1 cellular context compared by ENCODE assay signal in the genomic region with DNA sequence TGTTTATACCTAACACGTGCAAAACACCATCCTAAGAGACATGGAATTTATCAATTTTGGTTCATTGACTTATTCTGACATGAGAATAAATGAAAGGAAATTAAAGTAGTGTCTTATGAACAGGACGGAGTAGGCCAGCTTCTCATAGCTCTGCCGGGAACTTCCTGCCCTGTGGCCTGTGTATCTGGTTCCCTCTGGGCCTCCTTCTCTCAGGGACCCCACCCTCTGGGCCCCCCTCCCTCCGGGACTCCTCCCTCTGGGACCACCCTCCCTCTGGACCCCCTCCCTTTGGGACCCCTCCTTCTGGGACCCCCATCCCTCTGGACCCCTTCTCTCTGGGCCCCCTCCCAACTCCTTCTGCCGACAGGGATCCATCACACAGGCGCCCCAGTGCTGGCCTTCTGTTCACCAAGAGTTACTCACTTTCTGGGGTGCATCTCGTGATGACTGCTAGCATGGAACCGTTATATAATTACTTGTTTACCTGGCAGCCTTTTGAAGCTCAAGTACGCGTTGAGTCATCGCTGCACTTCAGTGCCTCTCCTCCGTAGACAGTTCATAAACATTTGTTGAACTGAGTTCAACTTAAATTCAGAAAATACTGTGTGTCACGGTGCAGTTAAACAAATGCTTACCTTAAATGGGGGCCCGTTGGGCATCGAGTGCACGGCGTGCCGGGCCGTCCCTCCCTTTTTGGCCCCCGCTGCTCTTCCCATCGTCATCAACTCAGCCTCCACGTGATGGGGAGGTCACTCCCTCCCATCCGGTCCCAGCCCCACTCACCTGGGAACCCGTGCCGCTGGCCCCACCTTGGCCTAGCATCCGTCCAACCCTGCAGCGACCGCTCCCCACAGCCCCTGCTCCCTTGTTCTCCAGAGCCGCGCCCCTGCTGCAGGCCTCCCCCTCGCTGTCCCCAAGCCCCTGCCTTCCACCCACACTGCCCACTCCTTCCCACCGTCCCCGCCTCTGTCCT.
TF ChIP-seq lines count a peak whose summit lies in the region.

No MANE protein-coding gene starts in this region.

TF ChIP-seq in HepG2, 621 proteins besides CTCF, POLR2A, EP300 and RAD21 (continued from another document and continues in another):
- TF ChIP-seq, protein P1, sequence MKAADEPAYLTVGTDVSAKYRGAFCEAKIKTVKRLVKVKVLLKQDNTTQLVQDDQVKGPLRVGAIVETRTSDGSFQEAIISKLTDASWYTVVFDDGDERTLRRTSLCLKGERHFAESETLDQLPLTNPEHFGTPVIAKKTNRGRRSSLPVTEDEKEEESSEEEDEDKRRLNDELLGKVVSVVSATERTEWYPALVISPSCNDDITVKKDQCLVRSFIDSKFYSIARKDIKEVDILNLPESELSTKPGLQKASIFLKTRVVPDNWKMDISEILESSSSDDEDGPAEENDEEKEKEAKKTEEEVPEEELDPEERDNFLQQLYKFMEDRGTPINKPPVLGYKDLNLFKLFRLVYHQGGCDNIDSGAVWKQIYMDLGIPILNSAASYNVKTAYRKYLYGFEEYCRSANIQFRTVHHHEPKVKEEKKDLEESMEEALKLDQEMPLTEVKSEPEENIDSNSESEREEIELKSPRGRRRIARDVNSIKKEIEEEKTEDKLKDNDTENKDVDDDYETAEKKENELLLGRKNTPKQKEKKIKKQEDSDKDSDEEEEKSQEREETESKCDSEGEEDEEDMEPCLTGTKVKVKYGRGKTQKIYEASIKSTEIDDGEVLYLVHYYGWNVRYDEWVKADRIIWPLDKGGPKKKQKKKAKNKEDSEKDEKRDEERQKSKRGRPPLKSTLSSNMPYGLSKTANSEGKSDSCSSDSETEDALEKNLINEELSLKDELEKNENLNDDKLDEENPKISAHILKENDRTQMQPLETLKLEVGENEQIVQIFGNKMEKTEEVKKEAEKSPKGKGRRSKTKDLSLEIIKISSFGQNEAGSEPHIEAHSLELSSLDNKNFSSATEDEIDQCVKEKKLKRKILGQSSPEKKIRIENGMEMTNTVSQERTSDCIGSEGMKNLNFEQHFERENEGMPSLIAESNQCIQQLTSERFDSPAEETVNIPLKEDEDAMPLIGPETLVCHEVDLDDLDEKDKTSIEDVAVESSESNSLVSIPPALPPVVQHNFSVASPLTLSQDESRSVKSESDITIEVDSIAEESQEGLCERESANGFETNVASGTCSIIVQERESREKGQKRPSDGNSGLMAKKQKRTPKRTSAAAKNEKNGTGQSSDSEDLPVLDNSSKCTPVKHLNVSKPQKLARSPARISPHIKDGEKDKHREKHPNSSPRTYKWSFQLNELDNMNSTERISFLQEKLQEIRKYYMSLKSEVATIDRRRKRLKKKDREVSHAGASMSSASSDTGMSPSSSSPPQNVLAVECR (CRISPR knock-in tag; IDR thresholded peaks at IDR 0.05; ENCODE audit: borderline replicate concordance) = peak; percentile 63; the same call in 1 of the 2 replicates
- TF ChIP-seq PAF1 (CRISPR knock-in tag; IDR thresholded peaks at IDR 0.05) (no peak), GZF1 (CRISPR knock-in tag; IDR thresholded peaks at IDR 0.05) (no peak), MED1 (CRISPR knock-in tag; IDR thresholded peaks at IDR 0.05) (peak; percentile 94), ZNF317 (CRISPR knock-in tag; IDR thresholded peaks at IDR 0.05) (peak; percentile 54; the same call in 1 of the 2 replicates), ETV5 (CRISPR knock-in tag; IDR thresholded peaks at IDR 0.05; ENCODE audit: borderline replicate concordance) (peak; percentile 72), AGO1 (IDR thresholded peaks at IDR 0.05; ENCODE audit: low read depth, low read length, poor library complexity, severe bottlenecking) (peak; percentile 64), CREB1 (IDR thresholded peaks at IDR 0.05) (peak; percentile 78), CREB1 (CRISPR knock-in tag; IDR thresholded peaks at IDR 0.05) (peak; percentile 67), HNF4A (CRISPR knock-in tag; IDR thresholded peaks at IDR 0.05) (peak; percentile 53), ZNF20 (CRISPR knock-in tag; IDR thresholded peaks at IDR 0.05) (no peak), MIXL1 (CRISPR knock-in tag; IDR thresholded peaks at IDR 0.05) (peak; percentile 82), ZSCAN25 (CRISPR knock-in tag; IDR thresholded peaks at IDR 0.05) (peak; percentile 22; the same call in 1 of the 2 replicates), KIAA2018 (CRISPR knock-in tag; IDR thresholded peaks at IDR 0.05; ENCODE audit: borderline replicate concordance) (0 out of 2 replicates have a peak, but pooled peaks have one; percentile 57), ZNF792 (CRISPR knock-in tag; IDR thresholded peaks at IDR 0.05) (peak; percentile 34; the same call in 1 of the 2 replicates), ZFP91 (CRISPR knock-in tag; IDR thresholded peaks at IDR 0.05; ENCODE audit: borderline replicate concordance) (peak; percentile 60; the same call in 1 of the 2 replicates), MLLT10 (CRISPR knock-in tag; IDR thresholded peaks at IDR 0.05) (no peak), NCOR1 (IDR thresholded peaks at IDR 0.05; ENCODE audit: borderline replicate concordance, low read length) (peak; percentile 67; the same call in 1 of the 2 replicates), ZNF580 (CRISPR knock-in tag; IDR thresholded peaks at IDR 0.05; ENCODE audit: borderline replicate concordance, low read depth) (peak; percentile 59; the same call in 1 of the 2 replicates), SNRNP70 (IDR thresholded peaks at IDR 0.05; ENCODE audit: low read depth, low read length) (no peak), FOSL1 (CRISPR knock-in tag; IDR thresholded peaks at IDR 0.05; ENCODE audit: borderline replicate concordance) (peak; percentile 90), AHDC1 (CRISPR knock-in tag; IDR thresholded peaks at IDR 0.05; ENCODE audit: borderline replicate concordance) (peak; percentile 92)
- TF ChIP-seq, protein P2, sequence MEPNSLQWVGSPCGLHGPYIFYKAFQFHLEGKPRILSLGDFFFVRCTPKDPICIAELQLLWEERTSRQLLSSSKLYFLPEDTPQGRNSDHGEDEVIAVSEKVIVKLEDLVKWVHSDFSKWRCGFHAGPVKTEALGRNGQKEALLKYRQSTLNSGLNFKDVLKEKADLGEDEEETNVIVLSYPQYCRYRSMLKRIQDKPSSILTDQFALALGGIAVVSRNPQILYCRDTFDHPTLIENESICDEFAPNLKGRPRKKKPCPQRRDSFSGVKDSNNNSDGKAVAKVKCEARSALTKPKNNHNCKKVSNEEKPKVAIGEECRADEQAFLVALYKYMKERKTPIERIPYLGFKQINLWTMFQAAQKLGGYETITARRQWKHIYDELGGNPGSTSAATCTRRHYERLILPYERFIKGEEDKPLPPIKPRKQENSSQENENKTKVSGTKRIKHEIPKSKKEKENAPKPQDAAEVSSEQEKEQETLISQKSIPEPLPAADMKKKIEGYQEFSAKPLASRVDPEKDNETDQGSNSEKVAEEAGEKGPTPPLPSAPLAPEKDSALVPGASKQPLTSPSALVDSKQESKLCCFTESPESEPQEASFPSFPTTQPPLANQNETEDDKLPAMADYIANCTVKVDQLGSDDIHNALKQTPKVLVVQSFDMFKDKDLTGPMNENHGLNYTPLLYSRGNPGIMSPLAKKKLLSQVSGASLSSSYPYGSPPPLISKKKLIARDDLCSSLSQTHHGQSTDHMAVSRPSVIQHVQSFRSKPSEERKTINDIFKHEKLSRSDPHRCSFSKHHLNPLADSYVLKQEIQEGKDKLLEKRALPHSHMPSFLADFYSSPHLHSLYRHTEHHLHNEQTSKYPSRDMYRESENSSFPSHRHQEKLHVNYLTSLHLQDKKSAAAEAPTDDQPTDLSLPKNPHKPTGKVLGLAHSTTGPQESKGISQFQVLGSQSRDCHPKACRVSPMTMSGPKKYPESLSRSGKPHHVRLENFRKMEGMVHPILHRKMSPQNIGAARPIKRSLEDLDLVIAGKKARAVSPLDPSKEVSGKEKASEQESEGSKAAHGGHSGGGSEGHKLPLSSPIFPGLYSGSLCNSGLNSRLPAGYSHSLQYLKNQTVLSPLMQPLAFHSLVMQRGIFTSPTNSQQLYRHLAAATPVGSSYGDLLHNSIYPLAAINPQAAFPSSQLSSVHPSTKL (CRISPR knock-in tag; IDR thresholded peaks at IDR 0.05) = peak; percentile 97
